8 cellular contexts compared by ENCODE assay signal in genomic region chr1:92994105-92994712, GRCh38. TPM values are rescaled to one million over a fixed set of nuclear protein-coding genes. Genes with fewer than 3 reads are reported as not detected.
DNase-seq lines count a peak whose midpoint lies in the region; ATAC-seq and TF ChIP-seq lines count a peak whose summit lies in the region.

No MANE protein-coding gene starts in this region.

- H3K27me3 Mint-ChIP-seq in activated T-helper 1 cell treated with anti-CD3 and anti-CD28 coated beads, Interleukin-12 subunit alpha, Interleukin-12 subunit beta, Interleukin-2, Interleukin-4 antibody, amounts not matched to agents 30 ng/mL and 10 ng/mL and 1 ng/mL, durations not matched to agents 14 hours and 24 hours and 36 hours (ENCODE audit: insufficient read depth), result peaks cover 2% of the 10 kb centered on the region
- H3K27me3 Mint-ChIP-seq in type B pancreatic cell, result no peaks in the 10 kb centered on the region

- no peak overlapping the region for H3K4me3 Mint-ChIP-seq in activated T-helper 1 cell treated with anti-CD3 and anti-CD28 coated beads, Interleukin-12 subunit alpha, Interleukin-12 subunit beta, Interleukin-2, Interleukin-4 antibody, amounts not matched to agents 30 ng/mL and 10 ng/mL and 1 ng/mL, durations not matched to agents 14 hours and 24 hours and 36 hours
- H3K4me3 Mint-ChIP-seq in type B pancreatic cell, result no peak overlapping the region

- peak; percentile 78 for ATAC-seq in GM21423 (IDR thresholded peaks at IDR 0.05; ENCODE audit: unreplicated experiment)

- H2AFZ ChIP-seq in OCI-LY7 (ENCODE audit: low read length), result peak overlapping the region; percentile 70; the same call in 1 of the 2 replicates

- no peaks in the 10 kb centered on the region for H4K20me1 ChIP-seq in OCI-LY7 (ENCODE audit: insufficient read depth, low read length)

- H3K36me3 ChIP-seq in OCI-LY7 (ENCODE audit: insufficient read depth, low read length), result no peaks in the 10 kb centered on the region
- H3K36me3 ChIP-seq in neutrophil, result no peaks in the 10 kb centered on the region

- H3K4me1 Mint-ChIP-seq in activated T-helper 1 cell treated with anti-CD3 and anti-CD28 coated beads, Interleukin-12 subunit alpha, Interleukin-12 subunit beta, Interleukin-2, Interleukin-4 antibody, amounts not matched to agents 30 ng/mL and 10 ng/mL and 1 ng/mL, durations not matched to agents 14 hours and 24 hours and 36 hours (ENCODE audit: low read depth), result peaks cover 48% of the 10 kb centered on the region
- H3K4me1 Mint-ChIP-seq in type B pancreatic cell (ENCODE audit: unreplicated experiment), result no peaks in the 10 kb centered on the region

- peaks cover 6% of the 10 kb centered on the region for H3K36me3 Mint-ChIP-seq in activated T-helper 1 cell treated with anti-CD3 and anti-CD28 coated beads, Interleukin-12 subunit alpha, Interleukin-12 subunit beta, Interleukin-2, Interleukin-4 antibody, amounts not matched to agents 30 ng/mL and 10 ng/mL and 1 ng/mL, durations not matched to agents 14 hours and 24 hours and 36 hours (ENCODE audit: low read depth)
- no peaks in the 10 kb centered on the region for H3K36me3 Mint-ChIP-seq in type B pancreatic cell

- H3K27me3 ChIP-seq in neutrophil, result no peaks in the 10 kb centered on the region

- H3K4me1 ChIP-seq in OCI-LY7 (ENCODE audit: insufficient read depth, low read length, poor library complexity, severe bottlenecking) (peaks cover 47% of the 10 kb centered on the region), neutrophil (ENCODE audit: control insufficient read depth in 1 of 2, insufficient read depth in 1 of 2, low read depth in 1 of 2, low read length in 1 of 2) (peaks cover 0 to 5% of the 10 kb centered on the region in 2 experiments)

- BruUV-seq in OCI-LY7 (replicated peaks; lab: Mats Ljungman, UMichigan), result no TSS peak

- H3K9me3 ChIP-seq in OCI-LY7 (ENCODE audit: low read length) (no peaks in the 10 kb centered on the region), neutrophil (no peaks in the 10 kb centered on the region)

- H3K79me2 ChIP-seq in OCI-LY7 (ENCODE audit: insufficient read depth, low read depth, low read length), result no peaks in the 10 kb centered on the region

- no peaks in the 10 kb centered on the region for H3K9me3 Mint-ChIP-seq in activated T-helper 1 cell treated with anti-CD3 and anti-CD28 coated beads, Interleukin-12 subunit alpha, Interleukin-12 subunit beta, Interleukin-2, Interleukin-4 antibody, amounts not matched to agents 30 ng/mL and 10 ng/mL and 1 ng/mL, durations not matched to agents 14 hours and 24 hours and 36 hours
- H3K9me3 Mint-ChIP-seq in type B pancreatic cell, result no peaks in the 10 kb centered on the region

- H3K4me2 ChIP-seq in OCI-LY7 (ENCODE audit: low read length), result peak overlapping the region; percentile 39; the same call in 1 of the 2 replicates

- peak; percentile 98 for TF ChIP-seq CTCF in OCI-LY7 (conservative IDR thresholded peaks at IDR 0.05; ENCODE audit: low read length)
- TF ChIP-seq CTCF in fibroblast of the aortic adventitia (IDR thresholded peaks at IDR 0.05; ENCODE audit: insufficient read depth, low read length), result peak; percentile 64
- peak; percentile 76 for TF ChIP-seq CTCF in neutrophil (IDR thresholded peaks at IDR 0.05)
- peak; percentile 93 for TF ChIP-seq CTCF in type B pancreatic cell (conservative IDR thresholded peaks at IDR 0.05)

- H3K9me2 ChIP-seq in OCI-LY7 (ENCODE audit: insufficient read depth, low read length), result no peaks in the 10 kb centered on the region

- peak; percentile 76 for DNase-seq in DMS153 (lab: John Stamatoyannopoulos, UW)
- DNase-seq in KG1 (lab: John Stamatoyannopoulos, UW), result peak; percentile 23
- DNase-seq in OCI-LY7 (ENCODE audit: low spot score), result peak; percentile 96
- peak; percentile 66 for DNase-seq in activated T-helper 1 cell treated with anti-CD3 and anti-CD28 coated beads, Interleukin-12 subunit alpha, Interleukin-12 subunit beta, Interleukin-2, Interleukin-4 antibody, amounts not matched to agents 30 ng/mL and 10 ng/mL and 1 ng/mL, durations not matched to agents 14 hours and 24 hours and 36 hours (ENCODE audit: low spot score)
- DNase-seq in fibroblast of the aortic adventitia (ENCODE audit: low read depth), result peak; percentile 87
- DNase-seq in type B pancreatic cell (ENCODE audit: extremely low spot score, unreplicated experiment), result no peak

- H3K4me3 ChIP-seq in OCI-LY7 (ENCODE audit: low read depth, low read length, poor library complexity, severe bottlenecking) (no peak overlapping the region), fibroblast of the aortic adventitia (ENCODE audit: low read depth, low read length) (no peak overlapping the region), neutrophil (ENCODE audit: low read depth in 1 of 2, low read length in 1 of 2) (no peak overlapping the region)

- POLR2A ChIA-PET in OCI-LY7 (lab: Charles Lee), result interaction anchor here (0.5 to 3.4 kb wide), 18 partner anchors 11 to 163 kb away, joined by 3 to 39 read pairs (median 5); partner anchors contain the start of genes DIPK1A and RPL5

- H3K27ac ChIP-seq in OCI-LY7 (ENCODE audit: low read depth, low read length, poor library complexity, severe bottlenecking) (peak overlapping the region; percentile 26), neutrophil (no peak overlapping the region)

- peak overlapping the region; percentile 32 for H3K27ac Mint-ChIP-seq in activated T-helper 1 cell treated with anti-CD3 and anti-CD28 coated beads, Interleukin-12 subunit alpha, Interleukin-12 subunit beta, Interleukin-2, Interleukin-4 antibody, amounts not matched to agents 30 ng/mL and 10 ng/mL and 1 ng/mL, durations not matched to agents 14 hours and 24 hours and 36 hours
- H3K27ac Mint-ChIP-seq in type B pancreatic cell, result peak overlapping the region; percentile 13

- intact Hi-C loops in OCI-LY7 (cut with micrococcal nuclease; ENCODE audit: unreplicated experiment), result loop anchor here (1.0 kb wide), 4 partner anchors 26 to 135 kb away; partner anchors contain the start of gene DIPK1A
- intact Hi-C loops in activated T-helper 1 cell treated with anti-CD3 and anti-CD28 coated beads, Interleukin-12 subunit alpha, Interleukin-12 subunit beta, Interleukin-2, Interleukin-4 antibody, amounts not matched to agents 30 ng/mL and 10 ng/mL and 1 ng/mL, durations not matched to agents 14 hours and 24 hours and 36 hours (cut with micrococcal nuclease), result loop anchor here (1.0 kb wide), 8 partner anchors 8 to 245 kb away; no protein-coding TSS in a partner anchor

- CTCF ChIA-PET in OCI-LY7 (lab: Charles Lee; ENCODE audit: unreplicated experiment), result interaction anchor here (0.6 to 3.2 kb wide), 19 partner anchors 13 to 245 kb away, joined by 3 to 27 read pairs (median 6); partner anchors contain the start of genes DIPK1A and RPL5

RNA-seq across cellular contexts. Expression of gene DIPK1A, which starts 32.9 kb away (rescaled TPM):
- 13.0 and 13.5 TPM in 2 replicates for total RNA-seq in OCI-LY7 (2014; rRNA removed; shearing (Covaris generic))
- total RNA-seq in OCI-LY7 (2022) (25.4 and 26.2 TPM in 2 replicates), fibroblast of the aortic adventitia (ENCODE audit: low replicate concordance) (17.1 and 19.0 TPM in 2 replicates), type B pancreatic cell (ENCODE audit: low replicate concordance) (4.6 and 9.8 TPM in 2 replicates)
- 20.3 and 20.8 TPM in 2 replicates for total RNA-seq in activated T-helper 1 cell treated with anti-CD3 and anti-CD28 coated beads, Interleukin-12 subunit alpha, Interleukin-12 subunit beta, Interleukin-2, Interleukin-4 antibody, amounts not matched to agents 30 ng/mL and 10 ng/mL and 1 ng/mL, durations not matched to agents 14 hours and 24 hours and 36 hours
